14 cellular contexts compared by ENCODE assay signal in genomic region chr13:23724196-23724970, GRCh38.
A peak's percentile ranks its signal among the peaks of the same experiment; 100 is the strongest.
DNase-seq lines count a peak whose midpoint lies in the region; ATAC-seq and TF ChIP-seq lines count a peak whose summit lies in the region.
"Had no signal": no experiment of that assay in that cellular context is flagged by ENCODE, and none has a peak within 500 bp of the region (broad histone marks: within the 10 kb centered on the region; RNA-seq: fewer than 3 reads in every experiment).

No MANE protein-coding gene starts in this region.

- TF ChIP-seq POLR2A in adrenal gland (IDR thresholded peaks at IDR 0.05): no peak

- H3K27me3 ChIP-seq in thoracic aorta (replicated peaks; ENCODE audit: insufficient read depth) (no peaks in the 10 kb centered on the region), adrenal gland (no peaks in the 10 kb centered on the region)
- H3K27me3 ChIP-seq: right atrium auricular region had no signal

- H3K36me3 ChIP-seq in thoracic aorta: peaks cover 4% of the 10 kb centered on the region
- H3K36me3 ChIP-seq in adrenal gland (replicated peaks in 1 of 2): no peaks in the 10 kb centered on the region

- ATAC-seq in thoracic aorta (ENCODE audit: insufficient number of reproducible peaks, low FRiP score, low read depth): no peak
- ATAC-seq in HG02840 (IDR thresholded peaks at IDR 0.05; ENCODE audit: low FRiP score, unreplicated experiment): no peak
- ATAC-seq: activated CD4-positive, CD25-positive, alpha-beta regulatory T cell treated with anti-CD3 and anti-CD28 coated beads, Interleukin-2, amount 50 U/mL, for 24 hours; stimulated activated naive CD8-positive, alpha-beta T cell treated with anti-CD3 and anti-CD28 coated beads, Interleukin-15, Interleukin-2, amounts not matched to agents 100 U/mL and 50 U/mL, for 24 hours had no signal

- WGBS in adrenal gland, 4 donors: 84 to 92% (median 88%) methylated on average over 7 of the region's 7 CpGs

- H3K4me1 ChIP-seq in thoracic aorta (ENCODE audit: control insufficient read depth in 1 of 2, low read depth in 2 of 2) (peaks cover 7 to 29% of the 10 kb centered on the region in 2 donors), adrenal gland (replicated peaks in 1 of 2) (no peaks in the 10 kb centered on the region)
- H3K4me1 ChIP-seq: right atrium auricular region had no signal

- no peak for TF ChIP-seq CTCF in foreskin fibroblast (IDR thresholded peaks at IDR 0.05; ENCODE audit: low read depth, low read length)
- no peak for TF ChIP-seq CTCF in thoracic aorta (IDR thresholded peaks at IDR 0.05)
- no peak for TF ChIP-seq CTCF in adrenal gland (IDR thresholded peaks at IDR 0.05)

- H3K27ac ChIP-seq in thoracic aorta: peak overlapping the region; percentile 25 to 34
- H3K27ac ChIP-seq in adrenal gland: no peak overlapping the region

- H3K9me3 ChIP-seq in thoracic aorta (no peaks in the 10 kb centered on the region), adrenal gland (replicated peaks in 1 of 3) (no peaks in the 10 kb centered on the region)
- H3K9me3 ChIP-seq: right atrium auricular region had no signal

- H3K4me3 ChIP-seq in foreskin fibroblast (ENCODE audit: low read depth in 1 of 2, low read length in 2 of 2): no peak overlapping the region
- no peak overlapping the region for H3K4me3 ChIP-seq in thoracic aorta
- H3K4me3 ChIP-seq in adrenal gland: no peak overlapping the region
- H3K4me3 ChIP-seq: right atrium auricular region had no signal

- intact Hi-C loops in adrenal gland (cut with DNase I): no loop called here

- DNase-seq in NCI-H2171 treated with DMSO at 0.1 percent for 48 hours (lab: John Stamatoyannopoulos, UW) (peak; percentile 39), NCI-H2171 (lab: John Stamatoyannopoulos, UW) (no peak), SHP77 (lab: John Stamatoyannopoulos, UW) (peak; percentile 27 to 45), foreskin fibroblast (peak; percentile 58 to 77), thoracic aorta (ENCODE audit: low spot score) (no peak), adrenal gland (no peak), foreskin melanocyte (no peak)
- DNase-seq: hypothalamus; NCI-H2107; stimulated activated naive CD8-positive, alpha-beta T cell treated with anti-CD3 and anti-CD28 coated beads, Interleukin-15, Interleukin-2, amounts not matched to agents 100 U/mL and 50 U/mL, for 24 hours; SW 1271 had no signal

Comparison
In these comparisons a context has a peak if more than half of its experiments do, and no peak if none do; other contexts are left out.
1. DNase-seq: peak in NCI-H2171 treated with DMSO at 0.1 percent for 48 hours (single experiment), SHP77 (2 of 2) and foreskin fibroblast (2 of 2); none in NCI-H2171 (single experiment), thoracic aorta (single experiment), adrenal gland (0 of 7) and foreskin melanocyte (single experiment).
2. H3K27ac ChIP-seq: peak in thoracic aorta (2 of 2); none in adrenal gland (0 of 5).